6 cellular contexts compared by ENCODE assay signal in the genomic region with DNA sequence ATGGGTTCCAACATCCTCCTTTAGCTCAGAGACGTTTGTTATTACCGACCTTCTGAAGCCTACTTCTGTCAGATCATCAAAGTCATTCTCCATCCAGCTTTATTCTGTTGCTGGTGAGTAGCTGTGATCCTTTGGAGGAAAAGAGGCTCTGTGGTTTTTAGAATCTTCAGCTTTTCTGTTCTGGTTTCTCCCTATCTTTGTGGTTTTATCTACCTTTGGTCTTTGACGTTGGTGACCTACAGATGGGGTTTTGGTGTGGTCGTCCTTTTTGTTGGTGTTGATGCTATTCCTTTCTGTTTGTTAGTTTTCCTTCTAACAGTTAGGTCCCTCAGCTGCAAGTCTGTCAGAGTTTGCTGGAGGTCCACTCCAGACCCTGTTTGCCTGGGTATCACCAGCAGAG. TPM values are rescaled to one million over a fixed set of nuclear protein-coding genes. Genes with fewer than 3 reads are reported as not detected.
"Had no signal": no experiment of that assay in that cellular context is flagged by ENCODE, and none has a peak within 500 bp of the region (broad histone marks: within the 10 kb centered on the region; RNA-seq: fewer than 3 reads in every experiment).

No MANE protein-coding gene starts in this region.

RNA-seq across cellular contexts. Expression of a gene that starts 12.3 kb away (rescaled TPM):
- total RNA-seq: OCI-LY7, PC-3, PC-9, RPMI7951, SJSA1, SK-MEL-5 had no signal
